ENCODE assay signal across 28 cellular contexts in the genomic region with DNA sequence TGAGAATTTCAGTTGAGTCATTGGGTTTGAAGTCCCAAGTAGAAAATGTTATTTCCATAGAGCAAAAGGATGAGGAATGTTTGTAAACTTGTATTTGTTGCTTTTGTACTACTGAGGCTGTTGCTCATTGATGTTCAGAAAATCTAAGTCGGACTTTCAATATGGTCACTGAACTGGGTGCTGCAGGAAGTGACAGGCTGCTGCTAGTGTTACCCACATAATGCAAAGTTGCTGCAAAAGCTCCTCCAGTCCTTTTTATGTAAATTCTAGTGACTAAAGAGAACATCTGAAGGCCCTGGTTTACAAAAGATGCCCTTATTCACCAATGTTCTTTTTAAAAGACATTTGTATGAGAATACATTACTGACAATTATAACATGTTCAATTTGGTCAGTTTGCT.
DNase-seq lines count a peak whose midpoint lies in the region; ATAC-seq and TF ChIP-seq lines count a peak whose summit lies in the region.
"Had no signal": no experiment of that assay in that cellular context is flagged by ENCODE, and none has a peak within 500 bp of the region (broad histone marks: within the 10 kb centered on the region; RNA-seq: fewer than 3 reads in every experiment).

No MANE protein-coding gene starts in this region.

- no peak overlapping the region for H3K4me3 Mint-ChIP-seq in neural progenitor cell
- H3K4me3 Mint-ChIP-seq in activated T-helper 17 cell treated with anti-CD3 and anti-CD28 coated beads, Interleukin-2, amount 50 U/mL, for 72 hours: no peak overlapping the region
- H3K4me3 Mint-ChIP-seq: HFFc6 had no signal

- H3K36me3 Mint-ChIP-seq in neural progenitor cell: no peaks in the 10 kb centered on the region
- H3K36me3 Mint-ChIP-seq in activated T-helper 17 cell treated with anti-CD3 and anti-CD28 coated beads, Interleukin-2, amount 50 U/mL, for 72 hours (ENCODE audit: low read depth): no peaks in the 10 kb centered on the region

- H2AFZ ChIP-seq in neural progenitor cell (replicated peaks): peak overlapping the region; percentile 11

- H3K9me3 Mint-ChIP-seq in neural progenitor cell: peaks cover 4% of the 10 kb centered on the region
- peaks cover 3% of the 10 kb centered on the region for H3K9me3 Mint-ChIP-seq in activated T-helper 17 cell treated with anti-CD3 and anti-CD28 coated beads, Interleukin-2, amount 50 U/mL, for 72 hours

- H3K36me3 ChIP-seq in neural progenitor cell: no peaks in the 10 kb centered on the region
- H3K36me3 ChIP-seq: HAP-1, MG63, SJSA1 had no signal

- TF ChIP-seq CTCF in GM12865 (IDR thresholded peaks at IDR 0.05; ENCODE audit: insufficient read depth, low read depth, low read length, missing control alignments) (no peak), neural progenitor cell (IDR thresholded peaks at IDR 0.05) (no peak)

- H3K4me1 Mint-ChIP-seq in neural progenitor cell: no peaks in the 10 kb centered on the region
- H3K4me1 Mint-ChIP-seq in activated T-helper 17 cell treated with anti-CD3 and anti-CD28 coated beads, Interleukin-2, amount 50 U/mL, for 72 hours: no peaks in the 10 kb centered on the region

- no peak overlapping the region for H3K27ac ChIP-seq in neural progenitor cell
- H3K27ac ChIP-seq: SJSA1 had no signal

- peak; percentile 41 for DNase-seq in GM12865 (ENCODE audit: low read depth)
- no peak for DNase-seq in neural progenitor cell (ENCODE audit: low spot score)
- no peak for DNase-seq in activated CD8-positive, alpha-beta memory T cell treated with anti-CD3 and anti-CD28 coated beads for 24 hours
- no peak for DNase-seq in SKM-1 (lab: John Stamatoyannopoulos, UW; ENCODE audit: unreplicated experiment)
- DNase-seq in HuH-7.5 (ENCODE audit: low spot score): no peak
- DNase-seq: 8988T, Calu3, DMS79 treated with DMSO at 0.1 percent for 48 hours, GF-D8, GOT3, HFFc6, MG63, NCI-H1105 treated with DMSO at 0.1 percent for 48 hours, NCI-H146, NCI-H1930, NCI-H2107, NCI-H524, NCI-H748 treated with DMSO at 0.1 percent for 48 hours, Right ventricle myocardium superior, RPMI8226, T-helper 1 cell had no signal

- H3F3A ChIP-seq in neural progenitor cell (ENCODE audit: low read depth): no peaks in the 10 kb centered on the region

- H3K27me3 ChIP-seq in neural progenitor cell: no peaks in the 10 kb centered on the region
- H3K27me3 ChIP-seq: MG63, SJSA1 had no signal

- H3K4me3 ChIP-seq in GM12865 (ENCODE audit: low read depth, low read length) (no peak overlapping the region), neural progenitor cell (no peak overlapping the region)
- H3K4me3 ChIP-seq: HAP-1, K562, MG63, SJSA1 had no signal

- no peaks in the 10 kb centered on the region for H4K20me1 ChIP-seq in neural progenitor cell (ENCODE audit: low read depth)

- no peak overlapping the region for H3K27ac Mint-ChIP-seq in neural progenitor cell
- H3K27ac Mint-ChIP-seq in activated T-helper 17 cell treated with anti-CD3 and anti-CD28 coated beads, Interleukin-2, amount 50 U/mL, for 72 hours: no peak overlapping the region
- H3K27ac Mint-ChIP-seq: HFFc6 had no signal

- no peaks in the 10 kb centered on the region for H3K4me1 ChIP-seq in neural progenitor cell
- H3K4me1 ChIP-seq: HAP-1, SJSA1 had no signal

- no peak overlapping the region for H3K4me2 ChIP-seq in neural progenitor cell

- peak; percentile 46 for ATAC-seq in GM21576 (IDR thresholded peaks at IDR 0.05; ENCODE audit: unreplicated experiment)
- ATAC-seq in HG03432 (IDR thresholded peaks at IDR 0.05; ENCODE audit: unreplicated experiment): peak; percentile 36
- ATAC-seq in activated T-helper 17 cell treated with anti-CD3 and anti-CD28 coated beads, Interleukin-2, amount 50 U/mL, for 72 hours (replicated peaks): no peak
- ATAC-seq: HepG2, K562 had no signal

- no peaks in the 10 kb centered on the region for H3K27me3 Mint-ChIP-seq in neural progenitor cell (ENCODE audit: insufficient read depth, low read depth)
- H3K27me3 Mint-ChIP-seq in activated T-helper 17 cell treated with anti-CD3 and anti-CD28 coated beads, Interleukin-2, amount 50 U/mL, for 72 hours: peaks cover 3% of the 10 kb centered on the region

- no peaks in the 10 kb centered on the region for H3K9me3 ChIP-seq in neural progenitor cell (ENCODE audit: low read depth)
- H3K9me3 ChIP-seq: HAP-1, MG63, SJSA1 had no signal

- no peak overlapping the region for H3K9ac ChIP-seq in neural progenitor cell

- H3K79me2 ChIP-seq in neural progenitor cell (ENCODE audit: low read depth): no peaks in the 10 kb centered on the region
